In the genomic region with DNA sequence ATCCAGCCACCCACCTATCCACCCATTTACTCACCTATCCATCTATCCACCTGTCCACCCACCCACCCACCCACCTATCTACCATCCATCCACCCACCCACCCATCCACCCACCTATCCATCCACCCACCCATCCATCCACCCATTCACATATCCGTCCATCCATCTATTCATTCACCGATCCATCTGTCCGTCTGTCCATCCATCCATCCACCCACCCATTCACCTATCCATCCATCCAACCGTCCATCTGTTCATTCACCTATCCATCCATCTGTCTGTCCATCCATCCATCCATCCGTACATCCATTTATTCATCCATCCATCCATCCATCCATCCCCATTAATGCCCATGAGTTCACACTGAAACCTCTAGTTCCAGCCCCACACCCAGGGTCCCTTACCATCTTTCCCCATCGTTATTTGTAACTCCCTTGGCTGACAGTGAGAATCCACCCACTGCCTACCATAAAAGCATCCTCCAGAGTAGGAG, we compare ENCODE assay signal across 23 cellular contexts.
"Had no signal": no experiment of that assay in that cellular context is flagged by ENCODE, and none has a peak within 500 bp of the region (broad histone marks: within the 10 kb centered on the region; RNA-seq: fewer than 3 reads in every experiment).

No MANE protein-coding gene starts in this region.

- H3K27me3 ChIP-seq: colonic mucosa, esophagus muscularis mucosa, foreskin keratinocyte, gastroesophageal sphincter, heart right ventricle, left lung had no signal

- H3K27ac Mint-ChIP-seq: dendritic cell treated with granulocyte-macrophage colony-stimulating factor and Interleukin-4, amounts not matched to agents 40 ng/mL and 50 ng/mL, for 4 days; endodermal cell had no signal

- H3K4me3 Mint-ChIP-seq: dendritic cell treated with granulocyte-macrophage colony-stimulating factor and Interleukin-4, amounts not matched to agents 40 ng/mL and 50 ng/mL, for 4 days; effector memory CD8-positive, alpha-beta T cell; endodermal cell had no signal

- H3K4me3 ChIP-seq: colonic mucosa, esophagus muscularis mucosa, gastroesophageal sphincter, heart right ventricle, left lung, lower lobe of right lung had no signal

- FAIRE-seq: endometrium, endothelial cell of umbilical vein, frontal cortex, islet of Langerhans, keratinocyte had no signal

- H3K27ac ChIP-seq: colonic mucosa, esophagus muscularis mucosa, foreskin keratinocyte, gastroesophageal sphincter, heart right ventricle, left lung, lower lobe of right lung had no signal

- ATAC-seq: effector memory CD8-positive, alpha-beta T cell; foreskin keratinocyte; gastroesophageal sphincter; heart right ventricle; left cardiac atrium; left lung; left ventricle myocardium superior; lower lobe of right lung had no signal

- H3K27me3 Mint-ChIP-seq: dendritic cell treated with granulocyte-macrophage colony-stimulating factor and Interleukin-4, amounts not matched to agents 40 ng/mL and 50 ng/mL, for 4 days; effector memory CD8-positive, alpha-beta T cell had no signal

- H3K36me3 ChIP-seq: colonic mucosa had no signal

- H3K9me3 ChIP-seq: colonic mucosa, esophagus muscularis mucosa, gastroesophageal sphincter, heart right ventricle, left lung, lower lobe of right lung had no signal

- H3K9me3 Mint-ChIP-seq: dendritic cell treated with granulocyte-macrophage colony-stimulating factor and Interleukin-4, amounts not matched to agents 40 ng/mL and 50 ng/mL, for 4 days; effector memory CD8-positive, alpha-beta T cell had no signal

- DNase-seq: colonic mucosa; cortex of kidney; effector CD8-positive, alpha-beta T cell; effector memory CD8-positive, alpha-beta T cell; endodermal cell; foreskin keratinocyte; head of caudate nucleus; heart right ventricle; hippocampal formation; left cardiac atrium; left lung; left ventricle myocardium superior; lower lobe of right lung; mesendoderm; midbrain had no signal
